In genomic region chr5:131634666-131634995, GRCh38 we compare ENCODE assay signal across 8 cellular contexts. TPM values are rescaled to one million over a fixed set of nuclear protein-coding genes. Genes with fewer than 3 reads are reported as not detected.
DNase-seq lines count a peak whose midpoint lies in the region; ATAC-seq and TF ChIP-seq lines count a peak whose summit lies in the region.

No MANE protein-coding gene starts in this region.

- peaks cover 3% of the 10 kb centered on the region for H3K36me3 Mint-ChIP-seq in endothelial cell (ENCODE audit: low read depth, unreplicated experiment)

- H3K27me3 Mint-ChIP-seq in endothelial cell (ENCODE audit: unreplicated experiment): peaks cover 7% of the 10 kb centered on the region

- ATAC-seq in HG02623 (IDR thresholded peaks at IDR 0.05; ENCODE audit: unreplicated experiment): peak; percentile 11
- peak; percentile 16 for ATAC-seq in stimulated activated naive CD8-positive, alpha-beta T cell treated with anti-CD3 and anti-CD28 coated beads, Interleukin-15, Interleukin-2, amounts not matched to agents 100 U/mL and 50 U/mL, for 24 hours

- DNase-seq in NCI-H510A treated with DMSO at 0.1 percent for 48 hours (lab: John Stamatoyannopoulos, UW): peak; percentile 40
- DNase-seq in NCI-H510A (lab: John Stamatoyannopoulos, UW): no peak
- DNase-seq in NCI-H1092 treated with DMSO at 0.1 percent for 48 hours (lab: John Stamatoyannopoulos, UW): peak; percentile 10
- peak; percentile 62 for DNase-seq in activated CD4-positive, alpha-beta T cell treated with anti-CD3 and anti-CD28 coated beads, Interleukin-2, amount 50 U/mL, for 1 hour
- DNase-seq in endothelial cell (ENCODE audit: low spot score): peak; percentile 57
- DNase-seq in stimulated activated naive CD8-positive, alpha-beta T cell treated with anti-CD3 and anti-CD28 coated beads, Interleukin-15, Interleukin-2, amounts not matched to agents 100 U/mL and 50 U/mL, for 24 hours: peak; percentile 69

- no peaks in the 10 kb centered on the region for H3K9me3 Mint-ChIP-seq in endothelial cell (ENCODE audit: unreplicated experiment)

- no peaks in the 10 kb centered on the region for H3K9me3 ChIP-seq in mucosa of stomach (ENCODE audit: control insufficient read depth, low read length)

- H3K36me3 ChIP-seq in mucosa of stomach (ENCODE audit: control insufficient read depth, insufficient read depth, low read length): no peaks in the 10 kb centered on the region

- peaks cover 14% of the 10 kb centered on the region for H3K4me1 ChIP-seq in mucosa of stomach (ENCODE audit: control insufficient read depth, insufficient read depth, low read length)

- peak overlapping the region; percentile 98 for H3K4me3 Mint-ChIP-seq in endothelial cell (ENCODE audit: unreplicated experiment)

- H3K27me3 ChIP-seq in mucosa of stomach (ENCODE audit: control insufficient read depth, insufficient read depth, low read length): no peaks in the 10 kb centered on the region

- peak overlapping the region; percentile 75 for H3K9ac ChIP-seq in mucosa of stomach (ENCODE audit: low read length)

- peak overlapping the region; percentile 68 for H3K4me3 ChIP-seq in mucosa of stomach (ENCODE audit: low read length)

- peak overlapping the region; percentile 90 for H3K27ac Mint-ChIP-seq in endothelial cell (ENCODE audit: unreplicated experiment)

- peaks cover 20% of the 10 kb centered on the region for H3K4me1 Mint-ChIP-seq in endothelial cell (ENCODE audit: unreplicated experiment)

- TF ChIP-seq CTCF in endothelial cell (IDR thresholded peaks at IDR 0.05; ENCODE audit: unreplicated experiment): no peak

RNA-seq across cellular contexts. Expression of gene RAPGEF6, which starts 0.4 kb away (rescaled TPM):
- 16.9 TPM for total RNA-seq in endothelial cell (ENCODE audit: unreplicated experiment)
